Comparison of ENCODE assay signal across 1 cellular context in the genomic region with DNA sequence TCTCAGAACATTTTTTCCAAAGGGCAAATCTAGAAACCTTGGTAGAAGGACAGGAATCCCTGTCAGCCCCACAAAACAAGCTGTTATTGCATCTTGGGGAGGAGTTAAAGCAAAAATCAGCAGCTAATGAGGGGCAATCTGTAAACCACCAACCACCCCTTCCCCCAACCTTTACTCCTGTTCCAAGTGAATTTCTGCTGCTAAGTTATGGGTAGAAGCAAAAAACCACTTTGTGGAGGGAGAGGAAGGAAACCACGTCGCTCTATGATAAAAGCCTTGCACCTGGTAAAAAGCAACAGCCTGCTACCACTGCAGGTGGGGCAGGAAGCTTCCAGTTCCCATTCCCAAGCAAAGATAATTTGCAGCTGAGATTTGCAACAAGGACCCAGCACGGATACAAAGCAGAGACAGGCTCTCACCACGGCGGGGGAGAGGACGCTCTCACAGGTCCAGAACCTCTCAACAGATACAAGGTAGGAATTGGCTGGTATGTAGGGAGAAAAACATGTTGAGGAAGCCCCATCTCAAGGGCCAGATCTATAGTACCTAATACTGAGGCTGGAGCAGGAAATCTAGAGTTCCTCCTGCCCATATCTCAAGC.
TF ChIP-seq lines count a peak whose summit lies in the region.

No MANE protein-coding gene starts in this region.

TF ChIP-seq in GM23338, 12 proteins besides CTCF, POLR2A, EP300 and RAD21 (continued from another document):
- TF ChIP-seq, protein P1, sequence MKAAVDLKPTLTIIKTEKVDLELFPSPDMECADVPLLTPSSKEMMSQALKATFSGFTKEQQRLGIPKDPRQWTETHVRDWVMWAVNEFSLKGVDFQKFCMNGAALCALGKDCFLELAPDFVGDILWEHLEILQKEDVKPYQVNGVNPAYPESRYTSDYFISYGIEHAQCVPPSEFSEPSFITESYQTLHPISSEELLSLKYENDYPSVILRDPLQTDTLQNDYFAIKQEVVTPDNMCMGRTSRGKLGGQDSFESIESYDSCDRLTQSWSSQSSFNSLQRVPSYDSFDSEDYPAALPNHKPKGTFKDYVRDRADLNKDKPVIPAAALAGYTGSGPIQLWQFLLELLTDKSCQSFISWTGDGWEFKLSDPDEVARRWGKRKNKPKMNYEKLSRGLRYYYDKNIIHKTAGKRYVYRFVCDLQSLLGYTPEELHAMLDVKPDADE (IDR thresholded peaks at IDR 0.05) = no peak
- no peak for TF ChIP-seq NANOG (IDR thresholded peaks at IDR 0.05; ENCODE audit: borderline replicate concordance)
- TF ChIP-seq, protein P2, sequence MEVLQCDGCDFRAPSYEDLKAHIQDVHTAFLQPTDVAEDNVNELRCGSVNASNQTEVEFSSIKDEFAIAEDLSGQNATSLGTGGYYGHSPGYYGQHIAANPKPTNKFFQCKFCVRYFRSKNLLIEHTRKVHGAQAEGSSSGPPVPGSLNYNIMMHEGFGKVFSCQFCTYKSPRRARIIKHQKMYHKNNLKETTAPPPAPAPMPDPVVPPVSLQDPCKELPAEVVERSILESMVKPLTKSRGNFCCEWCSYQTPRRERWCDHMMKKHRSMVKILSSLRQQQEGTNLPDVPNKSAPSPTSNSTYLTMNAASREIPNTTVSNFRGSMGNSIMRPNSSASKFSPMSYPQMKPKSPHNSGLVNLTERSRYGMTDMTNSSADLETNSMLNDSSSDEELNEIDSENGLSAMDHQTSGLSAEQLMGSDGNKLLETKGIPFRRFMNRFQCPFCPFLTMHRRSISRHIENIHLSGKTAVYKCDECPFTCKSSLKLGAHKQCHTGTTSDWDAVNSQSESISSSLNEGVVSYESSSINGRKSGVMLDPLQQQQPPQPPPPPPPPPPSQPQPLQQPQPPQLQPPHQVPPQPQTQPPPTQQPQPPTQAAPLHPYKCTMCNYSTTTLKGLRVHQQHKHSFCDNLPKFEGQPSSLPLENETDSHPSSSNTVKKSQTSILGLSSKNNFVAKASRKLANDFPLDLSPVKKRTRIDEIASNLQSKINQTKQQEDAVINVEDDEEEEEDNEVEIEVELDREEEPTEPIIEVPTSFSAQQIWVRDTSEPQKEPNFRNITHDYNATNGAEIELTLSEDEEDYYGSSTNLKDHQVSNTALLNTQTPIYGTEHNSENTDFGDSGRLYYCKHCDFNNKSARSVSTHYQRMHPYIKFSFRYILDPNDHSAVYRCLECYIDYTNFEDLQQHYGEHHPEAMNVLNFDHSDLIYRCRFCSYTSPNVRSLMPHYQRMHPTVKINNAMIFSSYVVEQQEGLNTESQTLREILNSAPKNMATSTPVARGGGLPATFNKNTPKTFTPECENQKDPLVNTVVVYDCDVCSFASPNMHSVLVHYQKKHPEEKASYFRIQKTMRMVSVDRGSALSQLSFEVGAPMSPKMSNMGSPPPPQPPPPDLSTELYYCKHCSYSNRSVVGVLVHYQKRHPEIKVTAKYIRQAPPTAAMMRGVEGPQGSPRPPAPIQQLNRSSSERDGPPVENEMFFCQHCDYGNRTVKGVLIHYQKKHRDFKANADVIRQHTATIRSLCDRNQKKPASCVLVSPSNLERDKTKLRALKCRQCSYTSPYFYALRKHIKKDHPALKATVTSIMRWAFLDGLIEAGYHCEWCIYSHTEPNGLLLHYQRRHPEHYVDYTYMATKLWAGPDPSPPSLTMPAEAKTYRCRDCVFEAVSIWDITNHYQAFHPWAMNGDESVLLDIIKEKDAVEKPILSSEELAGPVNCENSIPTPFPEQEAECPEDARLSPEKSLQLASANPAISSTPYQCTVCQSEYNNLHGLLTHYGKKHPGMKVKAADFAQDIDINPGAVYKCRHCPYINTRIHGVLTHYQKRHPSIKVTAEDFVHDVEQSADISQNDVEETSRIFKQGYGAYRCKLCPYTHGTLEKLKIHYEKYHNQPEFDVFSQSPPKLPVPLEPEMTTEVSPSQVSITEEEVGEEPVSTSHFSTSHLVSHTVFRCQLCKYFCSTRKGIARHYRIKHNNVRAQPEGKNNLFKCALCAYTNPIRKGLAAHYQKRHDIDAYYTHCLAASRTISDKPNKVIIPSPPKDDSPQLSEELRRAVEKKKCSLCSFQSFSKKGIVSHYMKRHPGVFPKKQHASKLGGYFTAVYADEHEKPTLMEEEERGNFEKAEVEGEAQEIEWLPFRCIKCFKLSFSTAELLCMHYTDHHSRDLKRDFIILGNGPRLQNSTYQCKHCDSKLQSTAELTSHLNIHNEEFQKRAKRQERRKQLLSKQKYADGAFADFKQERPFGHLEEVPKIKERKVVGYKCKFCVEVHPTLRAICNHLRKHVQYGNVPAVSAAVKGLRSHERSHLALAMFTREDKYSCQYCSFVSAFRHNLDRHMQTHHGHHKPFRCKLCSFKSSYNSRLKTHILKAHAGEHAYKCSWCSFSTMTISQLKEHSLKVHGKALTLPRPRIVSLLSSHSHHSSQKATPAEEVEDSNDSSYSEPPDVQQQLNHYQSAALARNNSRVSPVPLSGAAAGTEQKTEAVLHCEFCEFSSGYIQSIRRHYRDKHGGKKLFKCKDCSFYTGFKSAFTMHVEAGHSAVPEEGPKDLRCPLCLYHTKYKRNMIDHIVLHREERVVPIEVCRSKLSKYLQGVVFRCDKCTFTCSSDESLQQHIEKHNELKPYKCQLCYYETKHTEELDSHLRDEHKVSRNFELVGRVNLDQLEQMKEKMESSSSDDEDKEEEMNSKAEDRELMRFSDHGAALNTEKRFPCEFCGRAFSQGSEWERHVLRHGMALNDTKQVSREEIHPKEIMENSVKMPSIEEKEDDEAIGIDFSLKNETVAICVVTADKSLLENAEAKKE (CRISPR knock-in tag; IDR thresholded peaks at IDR 0.05) = no peak
- no peak for TF ChIP-seq ZNF331 (CRISPR knock-in tag; IDR thresholded peaks at IDR 0.05; ENCODE audit: low read depth)
- TF ChIP-seq EZH2phosphoT487 (IDR thresholded peaks at IDR 0.05; ENCODE audit: unreplicated experiment) = no peak
- no peak for TF ChIP-seq ZNF114 (CRISPR knock-in tag; IDR thresholded peaks at IDR 0.05)
- TF ChIP-seq EZH2 (IDR thresholded peaks at IDR 0.05; ENCODE audit: low read depth, unreplicated experiment) = no peak
- no peak for TF ChIP-seq JUNB (IDR thresholded peaks at IDR 0.05; ENCODE audit: unreplicated experiment)
- TF ChIP-seq CREB1 (CRISPR knock-in tag; IDR thresholded peaks at IDR 0.05; ENCODE audit: low read depth) = no peak
- TF ChIP-seq POLR2AphosphoS5 (IDR thresholded peaks at IDR 0.05; ENCODE audit: low read depth) = no peak
